In the genomic region with DNA sequence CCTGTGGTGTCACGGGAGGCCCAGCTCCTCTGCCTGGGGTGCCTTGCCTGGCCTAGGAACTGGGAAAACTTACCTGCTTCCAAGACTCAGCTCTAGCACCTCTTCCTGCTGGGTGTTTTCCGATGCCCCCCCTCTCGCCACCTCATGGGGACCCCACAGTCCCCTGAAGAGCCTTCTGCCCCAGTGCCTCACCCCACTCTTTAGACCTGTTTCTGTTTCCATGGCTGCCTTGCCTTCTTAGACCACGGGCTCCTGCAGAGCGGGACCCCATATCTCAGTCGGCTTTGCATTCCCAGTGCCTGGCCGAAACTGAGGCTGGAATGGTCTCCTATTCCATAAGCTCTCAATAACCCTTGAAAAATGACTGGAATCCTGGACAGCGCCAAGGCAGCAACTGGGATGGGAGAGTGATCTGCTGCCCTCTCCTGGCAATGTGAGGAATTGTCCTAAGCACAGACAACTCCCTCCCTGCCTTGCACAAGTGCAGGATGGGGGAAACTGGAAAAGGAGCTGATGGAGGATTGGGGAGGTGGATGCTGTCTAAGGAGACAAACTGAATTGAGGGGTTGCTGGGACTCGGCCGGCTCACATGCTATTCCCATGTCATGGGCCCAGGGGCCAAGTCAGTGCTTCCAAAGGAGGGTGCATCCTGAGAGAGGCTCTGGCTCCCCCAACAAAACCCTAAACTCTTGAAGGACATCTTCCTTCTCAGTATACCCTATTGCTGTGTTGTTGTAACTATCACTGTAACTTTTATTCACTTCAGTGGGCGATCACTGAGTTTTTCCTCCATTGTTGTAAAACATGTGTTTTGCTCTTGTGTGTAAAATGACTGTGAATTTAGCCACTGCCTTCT, we compare ENCODE assay signal across 8 cellular contexts. TPM values are rescaled to one million over a fixed set of nuclear protein-coding genes. Genes with fewer than 3 reads are reported as not detected.
A peak's percentile ranks its signal among the peaks of the same experiment; 100 is the strongest.
DNase-seq lines count a peak whose midpoint lies in the region; ATAC-seq and TF ChIP-seq lines count a peak whose summit lies in the region.

No MANE protein-coding gene starts in this region.

- H3K27ac ChIP-seq in heart right ventricle, result no peak overlapping the region

- intact Hi-C loops in heart right ventricle (cut with DNase I) (loop anchor here in 9 of 10 donors (1.0 to 5.0 kb wide), 4 partner anchors 126 to 141 kb away; no protein-coding TSS in a partner anchor), posterior cingulate gyrus (cut with DNase I) (loop anchor here (1.0 to 5.0 kb wide), 2 partner anchors 122 to 141 kb away; no protein-coding TSS in a partner anchor)

- no peaks in the 10 kb centered on the region for H3K9me3 ChIP-seq in adipocyte (ENCODE audit: control insufficient read depth, low read length)
- H3K9me3 ChIP-seq in heart right ventricle, result no peaks in the 10 kb centered on the region

- WGBS in heart right ventricle, 2 donors, result 26% methylated on average over 11 of the region's 11 CpGs

- DNase-seq in GM04503 (ENCODE audit: low read depth) (peak; percentile 25), KBM-7 (peak; percentile 74), SHP77 (lab: John Stamatoyannopoulos, UW) (peak; percentile 48 to 50), adipocyte (ENCODE audit: low read depth) (peak; percentile 88), heart right ventricle (peak; percentile 23 to 65), posterior cingulate gyrus (peak in 9 of 10 donors; percentile 39 to 94 (median 75))

- H3K4me1 ChIP-seq in adipocyte (ENCODE audit: control insufficient read depth, insufficient read depth, low read length), result peaks cover 1% of the 10 kb centered on the region
- peaks cover 0 to 7% (median 0%) of the 10 kb centered on the region in 9 donors for H3K4me1 ChIP-seq in heart right ventricle

- no peaks in the 10 kb centered on the region for H3K27me3 ChIP-seq in adipocyte (replicated peaks; ENCODE audit: control insufficient read depth, insufficient read depth, low read length)
- H3K27me3 ChIP-seq in heart right ventricle, result peaks cover 0 to 4% (median 0%) of the 10 kb centered on the region in 7 donors

- H3K4me3 ChIP-seq in adipocyte (ENCODE audit: low read length) (no peak overlapping the region), heart right ventricle (no peak overlapping the region)

- H3K36me3 ChIP-seq in adipocyte (ENCODE audit: control insufficient read depth, insufficient read depth, low read length, severe bottlenecking) (peaks cover 6% of the 10 kb centered on the region), heart right ventricle (no peaks in the 10 kb centered on the region)

- in situ Hi-C loops in KBM-7 (cut with MboI; ENCODE audit: low pct_unique_long_range_greater_than_20kb, low sequenced_read_pairs), result no loop called here

- H3K9ac ChIP-seq in adipocyte (ENCODE audit: low read length), result no peak overlapping the region

- peak; percentile 56 to 88 (median 85) for ATAC-seq in heart right ventricle
- ATAC-seq in GM19023 (IDR thresholded peaks at IDR 0.05; ENCODE audit: unreplicated experiment), result no peak
- no peak for ATAC-seq in GM21381 (IDR thresholded peaks at IDR 0.05; ENCODE audit: unreplicated experiment)

- TF ChIP-seq CTCF in heart right ventricle (IDR thresholded peaks at IDR 0.05), result peak; percentile 75 to 94 (median 92)

RNA-seq across cellular contexts. Expression of a gene that starts 26.6 kb away (rescaled TPM):
- total RNA-seq in heart right ventricle, result 10 to 100 TPM in 2 of 10 donors, 1 to 10 TPM in 8; 4.0 to 15.9 (median 5.9) TPM
- polyA plus RNA-seq in heart right ventricle, result 1 to 10 TPM; 4.5 to 4.6 TPM

RNA-seq across cellular contexts. Expression of a gene that starts 50.2 kb away (rescaled TPM):
- total RNA-seq in heart right ventricle, result not detected
- polyA plus RNA-seq in heart right ventricle, result not detected

Comparison
In these comparisons a context has a peak if more than half of its experiments do, and no peak if none do; other contexts are left out.
1. DNase-seq: peak in every context shown above with its lines; median percentile 88 in adipocyte; 75 in posterior cingulate gyrus; 74 in KBM-7; 49 in SHP77; 44 in heart right ventricle; 25 in GM04503.
2. ATAC-seq: peak in heart right ventricle (8 of 8); none in GM19023 (single experiment) and GM21381 (single experiment).